In genomic region chr6:25959890-25960531, GRCh38 we compare ENCODE assay signal across 15 cellular contexts. TPM values are rescaled to one million over a fixed set of nuclear protein-coding genes. Genes with fewer than 3 reads are reported as not detected.
DNase-seq lines count a peak whose midpoint lies in the region; ATAC-seq lines count a peak whose summit lies in the region.
"Had no signal": no experiment of that assay in that cellular context is flagged by ENCODE, and none has a peak within 500 bp of the region (broad histone marks: within the 10 kb centered on the region; RNA-seq: fewer than 3 reads in every experiment).

No MANE protein-coding gene starts in this region.

- H3K9me3 Mint-ChIP-seq in activated naive CD4-positive, alpha-beta T cell treated with anti-CD3 and anti-CD28 coated beads for 36 hours: peaks cover 34% of the 10 kb centered on the region

- peak overlapping the region; percentile 99 for H3K27ac Mint-ChIP-seq in activated naive CD4-positive, alpha-beta T cell treated with anti-CD3 and anti-CD28 coated beads for 36 hours
- peak overlapping the region; percentile 98 for H3K27ac Mint-ChIP-seq in T-helper 17 cell

- peaks cover 43% of the 10 kb centered on the region for H3K36me3 Mint-ChIP-seq in activated naive CD4-positive, alpha-beta T cell treated with anti-CD3 and anti-CD28 coated beads for 36 hours (ENCODE audit: low read depth)
- peaks cover 7% of the 10 kb centered on the region for H3K36me3 Mint-ChIP-seq in T-helper 17 cell (ENCODE audit: low read depth)

- intact Hi-C loops in activated naive CD4-positive, alpha-beta T cell treated with anti-CD3 and anti-CD28 coated beads for 36 hours (cut with micrococcal nuclease): no loop called here

- CTCF ChIA-PET in activated naive CD4-positive, alpha-beta T cell treated with anti-CD3 and anti-CD28 coated beads for 36 hours (lab: Charles Lee): interaction anchor here (1.3 kb wide), 1 partner anchor 33 kb away, joined by 4 read pairs; no protein-coding TSS in a partner anchor

- peak overlapping the region; percentile 18 for H3K9ac ChIP-seq in skeletal muscle satellite cell (ENCODE audit: low read depth, low read length)

- H3K4me3 ChIP-seq in skeletal muscle satellite cell (ENCODE audit: low read length): no peak overlapping the region
- H3K4me3 ChIP-seq: cardiac muscle cell, HAP-1 had no signal

- DNase-seq in activated naive CD4-positive, alpha-beta T cell treated with anti-CD3 and anti-CD28 coated beads for 36 hours: no peak
- no peak for DNase-seq in activated naive CD4-positive, alpha-beta T cell treated with anti-CD3 and anti-CD28 coated beads, Interleukin-2, amount 50 U/mL, for 16 hours
- DNase-seq in T-helper 17 cell (no peak), epithelial cell of prostate (ENCODE audit: low read depth, low spot score) (no peak), NOMO-1 (lab: John Stamatoyannopoulos, UW; ENCODE audit: unreplicated experiment in 2 of 2) (no peak), NCI-H1930 (lab: John Stamatoyannopoulos, UW) (no peak), mucosa of gallbladder (ENCODE audit: low spot score) (no peak)
- DNase-seq: NCI-H446 treated with DMSO at 0.1 percent for 48 hours, T1000 had no signal

- peaks cover 32% of the 10 kb centered on the region for H3K4me1 ChIP-seq in skeletal muscle satellite cell (ENCODE audit: control insufficient read depth, insufficient read depth, low read length)

- peaks cover 54% of the 10 kb centered on the region for H3K4me1 Mint-ChIP-seq in activated naive CD4-positive, alpha-beta T cell treated with anti-CD3 and anti-CD28 coated beads for 36 hours (ENCODE audit: low read depth)
- H3K4me1 Mint-ChIP-seq in T-helper 17 cell: peaks cover 61% of the 10 kb centered on the region

- no peaks in the 10 kb centered on the region for H3K27me3 ChIP-seq in skeletal muscle satellite cell (ENCODE audit: control insufficient read depth, insufficient read depth, low read length)
- H3K27me3 ChIP-seq: cardiac muscle cell had no signal

- peaks cover 1% of the 10 kb centered on the region for H3K36me3 ChIP-seq in skeletal muscle satellite cell (ENCODE audit: insufficient read depth, low read length)
- H3K36me3 ChIP-seq: cardiac muscle cell, HAP-1 had no signal

- no peak for ATAC-seq in T-helper 17 cell

- peak overlapping the region; percentile 50 for H3K4me2 ChIP-seq in skeletal muscle satellite cell (ENCODE audit: low read length)

- peak overlapping the region; percentile 71 for H3K27ac ChIP-seq in epithelial cell of prostate
- H3K27ac ChIP-seq: cardiac muscle cell had no signal

- H3K27me3 Mint-ChIP-seq in activated naive CD4-positive, alpha-beta T cell treated with anti-CD3 and anti-CD28 coated beads for 36 hours (ENCODE audit: low read depth): no peaks in the 10 kb centered on the region
- H3K27me3 Mint-ChIP-seq in T-helper 17 cell: no peaks in the 10 kb centered on the region

- H3K9me3 ChIP-seq in T-helper 17 cell (ENCODE audit: control insufficient read depth, low read length, poor library complexity, severe bottlenecking) (no peaks in the 10 kb centered on the region), skeletal muscle satellite cell (replicated peaks; ENCODE audit: low read length) (no peaks in the 10 kb centered on the region)

- H3K4me3 Mint-ChIP-seq in activated naive CD4-positive, alpha-beta T cell treated with anti-CD3 and anti-CD28 coated beads for 36 hours: no peak overlapping the region
- H3K4me3 Mint-ChIP-seq in T-helper 17 cell: peak overlapping the region; percentile 87

RNA-seq across cellular contexts. Expression of gene TRIM38, which starts 2.6 kb away (rescaled TPM):
- 10 to 100 TPM; 19.1 to 19.7 TPM for total RNA-seq in activated naive CD4-positive, alpha-beta T cell treated with anti-CD3 and anti-CD28 coated beads for 36 hours
- 10 to 100 TPM; 17.5 to 19.9 TPM for total RNA-seq in T-helper 17 cell
- total RNA-seq in skeletal muscle satellite cell (2012; rRNA removed): 7.6 and 9.6 TPM in 2 replicates
- 12.4 TPM for total RNA-seq in mucosa of gallbladder

RNA-seq across cellular contexts. Expression of gene SLC17A2, which starts 29.5 kb away (rescaled TPM):
- total RNA-seq in activated naive CD4-positive, alpha-beta T cell treated with anti-CD3 and anti-CD28 coated beads for 36 hours: under 1 TPM; 0.07 to 0.14 TPM
- total RNA-seq in T-helper 17 cell (not detected), mucosa of gallbladder (not detected)
- total RNA-seq in skeletal muscle satellite cell (2012; rRNA removed): not detected in 2 replicates
- total RNA-seq: cardiac muscle cell, G401, lung microvascular endothelial cell, posterior vena cava had no signal
